In genomic region chr7:104923010-104923421, GRCh38 we compare ENCODE assay signal across 1 cellular context.
TF ChIP-seq lines count a peak whose summit lies in the region.

No MANE protein-coding gene starts in this region.

TF ChIP-seq in GM12878, 131 proteins besides CTCF, POLR2A, EP300 and RAD21 (continued from another document and continues in another):
- TF ChIP-seq ATF3 (IDR thresholded peaks at IDR 0.05; ENCODE audit: borderline replicate concordance, extremely low read depth, low read depth, low read length) (no peak), PAX5 (IDR thresholded peaks at IDR 0.05; ENCODE audit: borderline replicate concordance, low read depth, low read length) (peak; percentile 61; the same call in 1 of the 2 replicates), RB1 (IDR thresholded peaks at IDR 0.05; ENCODE audit: borderline replicate concordance) (peak; percentile 65; the same call in 1 of the 2 replicates), RBBP5 (conservative IDR thresholded peaks at IDR 0.05) (no peak), BRCA1 (IDR thresholded peaks at IDR 0.05; ENCODE audit: low read depth, low read length) (no peak), ZNF217 (IDR thresholded peaks at IDR 0.05) (no peak), USF2 (IDR thresholded peaks at IDR 0.05; ENCODE audit: borderline replicate concordance, low read depth, low read length) (no peak), TARDBP (IDR thresholded peaks at IDR 0.05; ENCODE audit: borderline replicate concordance) (no peak), MEF2A (IDR thresholded peaks at IDR 0.05; ENCODE audit: insufficient read depth, low read depth, low read length) (no peak), STAT1 (conservative IDR thresholded peaks at IDR 0.05) (no peak), CBX5 (IDR thresholded peaks at IDR 0.05; ENCODE audit: low read depth) (no peak), ASH2L (IDR thresholded peaks at IDR 0.05; ENCODE audit: borderline replicate concordance, low read depth) (no peak), ZNF592 (IDR thresholded peaks at IDR 0.05) (peak; percentile 87; the same call in 1 of the 2 replicates), PML (IDR thresholded peaks at IDR 0.05; ENCODE audit: low read length) (no peak), ZBTB4 (CRISPR knock-in tag; IDR thresholded peaks at IDR 0.05) (no peak), ESRRA (IDR thresholded peaks at IDR 0.05; ENCODE audit: low read length) (peak; percentile 67; the same call in 1 of the 2 replicates), MYC (IDR thresholded peaks at IDR 0.05; ENCODE audit: insufficient read depth, insufficient read length, insufficient replicate concordance, low read length, severe bottlenecking) (no peak), PKNOX1 (IDR thresholded peaks at IDR 0.05) (peak; percentile 55), MAX (IDR thresholded peaks at IDR 0.05; ENCODE audit: low read depth, low read length) (no peak), NR2C1 (IDR thresholded peaks at IDR 0.05) (no peak), REST (IDR thresholded peaks at IDR 0.05; ENCODE audit: low read depth, low read length) (no peak), DPF2 (IDR thresholded peaks at IDR 0.05) (0 out of 2 replicates have a peak, but pooled peaks have one; percentile 32), PRDM15 (CRISPR knock-in tag; IDR thresholded peaks at IDR 0.05) (no peak), RELA (IDR thresholded peaks at IDR 0.05; ENCODE audit: borderline replicate concordance, partially characterized antibody) (peak; percentile 58), NFYA (IDR thresholded peaks at IDR 0.05; ENCODE audit: borderline replicate concordance, low read depth, low read length) (no peak), SMAD1 (IDR thresholded peaks at IDR 0.05; ENCODE audit: low read depth, partially characterized antibody) (peak; percentile 26), NR2C2 (IDR thresholded peaks at IDR 0.05; ENCODE audit: borderline replicate concordance, control insufficient read depth, insufficient read length, low read depth) (no peak), ZZZ3 (IDR thresholded peaks at IDR 0.05; ENCODE audit: control insufficient read depth, insufficient read length, low read depth) (no peak), BMI1 (IDR thresholded peaks at IDR 0.05; ENCODE audit: borderline replicate concordance) (no peak), NFXL1 (IDR thresholded peaks at IDR 0.05; ENCODE audit: borderline replicate concordance) (no peak), PAX8 (IDR thresholded peaks at IDR 0.05) (no peak), TBL1XR1 (IDR thresholded peaks at IDR 0.05; ENCODE audit: low read depth, low read length) (0 out of 2 replicates have a peak, but pooled peaks have one; percentile 59), ZSCAN29 (IDR thresholded peaks at IDR 0.05) (no peak), MYB (IDR thresholded peaks at IDR 0.05; ENCODE audit: borderline replicate concordance, low read depth, low read length) (no peak), POU2F2 (IDR thresholded peaks at IDR 0.05; ENCODE audit: borderline replicate concordance, low read depth, low read length) (0 out of 3 replicates have a peak, but pooled peaks have one; percentile 44), MTA2 (IDR thresholded peaks at IDR 0.05; ENCODE audit: low read depth) (no peak), CREM (IDR thresholded peaks at IDR 0.05; ENCODE audit: low read depth) (no peak), CHD2 (IDR thresholded peaks at IDR 0.05; ENCODE audit: borderline replicate concordance, low read depth, low read length) (no peak), HDGF (IDR thresholded peaks at IDR 0.05) (0 out of 2 replicates have a peak, but pooled peaks have one; percentile 54), GABPA (IDR thresholded peaks at IDR 0.05; ENCODE audit: low read depth) (no peak), CREB1 (IDR thresholded peaks at IDR 0.05; ENCODE audit: low read depth) (no peak), E4F1 (IDR thresholded peaks at IDR 0.05; ENCODE audit: borderline replicate concordance, partially characterized antibody) (no peak), ZBED1 (IDR thresholded peaks at IDR 0.05; ENCODE audit: borderline replicate concordance) (no peak), IRF4 (IDR thresholded peaks at IDR 0.05; ENCODE audit: low read depth, low read length) (peak; percentile 45; the same call in 1 of the 2 replicates)
